ENCODE assay signal across 1 cellular context in genomic region chr6:167825059-167825758, GRCh38.
TF ChIP-seq lines count a peak whose summit lies in the region.

No MANE protein-coding gene starts in this region.

TF ChIP-seq in K562, 482 proteins besides CTCF, POLR2A, EP300 and RAD21 (continued from another document and continues in another):
- TF ChIP-seq, protein P1, sequence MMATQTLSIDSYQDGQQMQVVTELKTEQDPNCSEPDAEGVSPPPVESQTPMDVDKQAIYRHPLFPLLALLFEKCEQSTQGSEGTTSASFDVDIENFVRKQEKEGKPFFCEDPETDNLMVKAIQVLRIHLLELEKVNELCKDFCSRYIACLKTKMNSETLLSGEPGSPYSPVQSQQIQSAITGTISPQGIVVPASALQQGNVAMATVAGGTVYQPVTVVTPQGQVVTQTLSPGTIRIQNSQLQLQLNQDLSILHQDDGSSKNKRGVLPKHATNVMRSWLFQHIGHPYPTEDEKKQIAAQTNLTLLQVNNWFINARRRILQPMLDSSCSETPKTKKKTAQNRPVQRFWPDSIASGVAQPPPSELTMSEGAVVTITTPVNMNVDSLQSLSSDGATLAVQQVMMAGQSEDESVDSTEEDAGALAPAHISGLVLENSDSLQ (IDR thresholded peaks at IDR 0.05) = no peak
- no peak for TF ChIP-seq ZBTB40 (IDR thresholded peaks at IDR 0.05)
- no peak for TF ChIP-seq ZBTB40 (CRISPR knock-in tag; IDR thresholded peaks at IDR 0.05)
- peak; percentile 50 for TF ChIP-seq BHLHE40 (IDR thresholded peaks at IDR 0.05; ENCODE audit: low read length)
- no peak for TF ChIP-seq RUNX1 (IDR thresholded peaks at IDR 0.05; ENCODE audit: low read depth)
- TF ChIP-seq ILF3 (IDR thresholded peaks at IDR 0.05; ENCODE audit: borderline replicate concordance) = no peak
- TF ChIP-seq TCF7L2 (IDR thresholded peaks at IDR 0.05; ENCODE audit: low read depth, low read length) = no peak
- TF ChIP-seq TFAM (CRISPR knock-in tag; conservative IDR thresholded peaks at IDR 0.05) = no peak
- TF ChIP-seq SRSF9 (IDR thresholded peaks at IDR 0.05; ENCODE audit: borderline replicate concordance, low read depth, low read length) = no peak
- TF ChIP-seq TBP (optimal IDR thresholded peaks at IDR 0.05; ENCODE audit: low read depth, low read length) = no peak
- TF ChIP-seq KAT7 (CRISPR knock-in tag; IDR thresholded peaks at IDR 0.05; ENCODE audit: borderline replicate concordance) = no peak
- no peak for TF ChIP-seq ZNF239 (CRISPR knock-in tag; IDR thresholded peaks at IDR 0.05)
- peak; percentile 28; the same call in 1 of the 2 replicates for TF ChIP-seq TAF7 (tag; IDR thresholded peaks at IDR 0.05)
- no peak for TF ChIP-seq RFX1 (IDR thresholded peaks at IDR 0.05)
- no peak for TF ChIP-seq RFX7 (CRISPR knock-in tag; IDR thresholded peaks at IDR 0.05)
- TF ChIP-seq, protein P2, sequence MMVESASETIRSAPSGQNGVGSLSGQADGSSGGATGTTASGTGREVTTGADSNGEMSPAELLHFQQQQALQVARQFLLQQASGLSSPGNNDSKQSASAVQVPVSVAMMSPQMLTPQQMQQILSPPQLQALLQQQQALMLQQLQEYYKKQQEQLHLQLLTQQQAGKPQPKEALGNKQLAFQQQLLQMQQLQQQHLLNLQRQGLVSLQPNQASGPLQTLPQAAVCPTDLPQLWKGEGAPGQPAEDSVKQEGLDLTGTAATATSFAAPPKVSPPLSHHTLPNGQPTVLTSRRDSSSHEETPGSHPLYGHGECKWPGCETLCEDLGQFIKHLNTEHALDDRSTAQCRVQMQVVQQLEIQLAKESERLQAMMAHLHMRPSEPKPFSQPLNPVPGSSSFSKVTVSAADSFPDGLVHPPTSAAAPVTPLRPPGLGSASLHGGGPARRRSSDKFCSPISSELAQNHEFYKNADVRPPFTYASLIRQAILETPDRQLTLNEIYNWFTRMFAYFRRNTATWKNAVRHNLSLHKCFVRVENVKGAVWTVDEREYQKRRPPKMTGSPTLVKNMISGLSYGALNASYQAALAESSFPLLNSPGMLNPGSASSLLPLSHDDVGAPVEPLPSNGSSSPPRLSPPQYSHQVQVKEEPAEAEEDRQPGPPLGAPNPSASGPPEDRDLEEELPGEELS (CRISPR knock-in tag; IDR thresholded peaks at IDR 0.05; ENCODE audit: borderline replicate concordance) = no peak
- no peak for TF ChIP-seq SLC30A9 (CRISPR knock-in tag; IDR thresholded peaks at IDR 0.05)
- TF ChIP-seq ZFPM2 (CRISPR knock-in tag; IDR thresholded peaks at IDR 0.05) = no peak
- no peak for TF ChIP-seq ZNF445 (CRISPR knock-in tag; IDR thresholded peaks at IDR 0.05; ENCODE audit: low read depth)
- TF ChIP-seq MGA (IDR thresholded peaks at IDR 0.05) = peak; percentile 74
- TF ChIP-seq, protein P3, sequence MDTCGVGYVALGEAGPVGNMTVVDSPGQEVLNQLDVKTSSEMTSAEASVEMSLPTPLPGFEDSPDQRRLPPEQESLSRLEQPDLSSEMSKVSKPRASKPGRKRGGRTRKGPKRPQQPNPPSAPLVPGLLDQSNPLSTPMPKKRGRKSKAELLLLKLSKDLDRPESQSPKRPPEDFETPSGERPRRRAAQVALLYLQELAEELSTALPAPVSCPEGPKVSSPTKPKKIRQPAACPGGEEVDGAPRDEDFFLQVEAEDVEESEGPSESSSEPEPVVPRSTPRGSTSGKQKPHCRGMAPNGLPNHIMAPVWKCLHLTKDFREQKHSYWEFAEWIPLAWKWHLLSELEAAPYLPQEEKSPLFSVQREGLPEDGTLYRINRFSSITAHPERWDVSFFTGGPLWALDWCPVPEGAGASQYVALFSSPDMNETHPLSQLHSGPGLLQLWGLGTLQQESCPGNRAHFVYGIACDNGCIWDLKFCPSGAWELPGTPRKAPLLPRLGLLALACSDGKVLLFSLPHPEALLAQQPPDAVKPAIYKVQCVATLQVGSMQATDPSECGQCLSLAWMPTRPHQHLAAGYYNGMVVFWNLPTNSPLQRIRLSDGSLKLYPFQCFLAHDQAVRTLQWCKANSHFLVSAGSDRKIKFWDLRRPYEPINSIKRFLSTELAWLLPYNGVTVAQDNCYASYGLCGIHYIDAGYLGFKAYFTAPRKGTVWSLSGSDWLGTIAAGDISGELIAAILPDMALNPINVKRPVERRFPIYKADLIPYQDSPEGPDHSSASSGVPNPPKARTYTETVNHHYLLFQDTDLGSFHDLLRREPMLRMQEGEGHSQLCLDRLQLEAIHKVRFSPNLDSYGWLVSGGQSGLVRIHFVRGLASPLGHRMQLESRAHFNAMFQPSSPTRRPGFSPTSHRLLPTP (IDR thresholded peaks at IDR 0.05; ENCODE audit: borderline replicate concordance, extremely low read depth, insufficient read length) = peak; percentile 42
- 0 out of 2 replicates have a peak, but pooled peaks have one; percentile 7 for TF ChIP-seq ZNF134 (CRISPR knock-in tag; conservative IDR thresholded peaks at IDR 0.05)
- TF ChIP-seq FOXA3 (CRISPR knock-in tag; conservative IDR thresholded peaks at IDR 0.05 in 1 of 2, IDR thresholded peaks at IDR 0.05 in 1 of 2) = no peak; a peak in 1 of 4 replicates
- no peak for TF ChIP-seq PTRF (tag; IDR thresholded peaks at IDR 0.05)
- no peak for TF ChIP-seq ARNT (IDR thresholded peaks at IDR 0.05)
- TF ChIP-seq ZNF764 (CRISPR knock-in tag; IDR thresholded peaks at IDR 0.05; ENCODE audit: low read depth) = no peak
